8 cellular contexts compared by ENCODE assay signal in the genomic region with DNA sequence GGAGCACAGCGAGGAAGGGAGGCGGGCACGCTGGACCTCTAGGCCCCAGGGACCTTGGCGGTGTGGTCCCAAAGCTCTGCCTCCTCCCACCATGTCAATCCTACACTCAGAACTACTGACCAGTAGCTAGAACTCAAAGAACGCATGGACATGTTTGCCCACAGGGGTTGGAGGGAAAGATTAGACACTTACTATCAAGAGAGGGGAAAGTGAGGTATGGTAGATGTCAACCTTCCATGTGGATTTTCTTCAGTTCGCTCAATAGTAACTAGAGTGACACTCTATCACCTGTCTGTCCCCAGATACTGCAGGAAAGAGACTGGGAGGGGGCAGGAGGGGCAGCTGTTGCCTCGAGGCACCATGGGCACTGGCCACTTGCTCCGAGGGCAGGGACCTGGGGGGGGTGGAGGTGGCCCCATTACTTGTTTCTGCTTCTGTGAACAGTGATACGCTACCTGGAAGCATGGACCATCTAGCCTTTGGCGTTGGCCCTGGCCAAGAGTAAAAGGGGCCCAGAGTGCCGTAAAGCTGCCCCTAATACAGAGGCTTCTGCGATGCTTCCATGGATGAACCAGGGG. TPM values are rescaled to one million over a fixed set of nuclear protein-coding genes. Genes with fewer than 3 reads are reported as not detected.
DNase-seq lines count a peak whose midpoint lies in the region; ATAC-seq and TF ChIP-seq lines count a peak whose summit lies in the region.

No MANE protein-coding gene starts in this region.

- RAD21 ChIA-PET in HCT116 (lab: Charles Lee; ENCODE audit: low non-redundant PET in 1 of 2, low total read pairs in 2 of 2, uncharacterized antibody in 2 of 2, unreplicated experiment in 2 of 2), result no interaction called here

- ATAC-seq in HCT116, result no peak
- no peak for ATAC-seq in activated B cell treated with CpG ODN at 0.5 μM for 24 hours (ENCODE audit: low read depth)
- no peak for ATAC-seq in right cardiac atrium
- no peak for ATAC-seq in GM19455 (IDR thresholded peaks at IDR 0.05; ENCODE audit: unreplicated experiment)
- ATAC-seq in HG03457 (IDR thresholded peaks at IDR 0.05; ENCODE audit: unreplicated experiment), result no peak

- no peak overlapping the region for H2AFZ ChIP-seq in HCT116 (ENCODE audit: low read depth, low read length, poor library complexity, severe bottlenecking)
- no peak overlapping the region for H2AFZ ChIP-seq in smooth muscle cell (ENCODE audit: low read depth)

- H3K27me3 Mint-ChIP-seq in activated B cell treated with CpG ODN at 0.5 μM for 24 hours, result no peaks in the 10 kb centered on the region

- no TSS peak for BruUV-seq in HCT116 (replicated peaks; lab: Mats Ljungman, UMichigan)

- H3K4me3 Mint-ChIP-seq in activated B cell treated with CpG ODN at 0.5 μM for 24 hours, result peak overlapping the region; percentile 87

- H3K27me3 ChIP-seq in HCT116 (ENCODE audit: insufficient read depth, low read length) (no peaks in the 10 kb centered on the region), right cardiac atrium (ENCODE audit: control insufficient read depth, insufficient read depth) (no peaks in the 10 kb centered on the region), smooth muscle cell (ENCODE audit: low read depth) (no peaks in the 10 kb centered on the region)

- no peak for TF ChIP-seq RAD21 in HCT116 (IDR thresholded peaks at IDR 0.05; ENCODE audit: low read depth)

- peaks cover 81% of the 10 kb centered on the region for H3K4me1 Mint-ChIP-seq in activated B cell treated with CpG ODN at 0.5 μM for 24 hours

- H3K9ac ChIP-seq in HCT116 (ENCODE audit: low read length), result peak overlapping the region; percentile 96
- H3K9ac ChIP-seq in smooth muscle cell (ENCODE audit: low read depth), result peak overlapping the region; percentile 87

- H3K9me2 ChIP-seq in HCT116 (ENCODE audit: insufficient read depth), result no peaks in the 10 kb centered on the region

- peaks cover 99% of the 10 kb centered on the region for H3K79me2 ChIP-seq in HCT116 (ENCODE audit: insufficient read depth, low read length)
- peaks cover 94% of the 10 kb centered on the region for H3K79me2 ChIP-seq in smooth muscle cell (ENCODE audit: low read depth)

- DNase-seq in HCT116 (ENCODE audit: low read depth, low spot score) (no peak), activated B cell treated with CpG ODN at 0.5 μM for 24 hours (no peak), right cardiac atrium (peak in 1 of 3 donors; percentile 54), smooth muscle cell (lab: John Stamatoyannopoulos, UW; ENCODE audit: unreplicated experiment) (no peak), NCI-H1436 treated with DMSO at 0.1 percent for 48 hours (lab: John Stamatoyannopoulos, UW) (no peak), NCI-H187 (lab: John Stamatoyannopoulos, UW) (no peak)

- peaks cover 4% of the 10 kb centered on the region for H3K36me3 Mint-ChIP-seq in activated B cell treated with CpG ODN at 0.5 μM for 24 hours (ENCODE audit: low read depth)

- H3K4me1 ChIP-seq in HCT116 (ENCODE audit: control insufficient read depth in 1 of 2, insufficient read depth in 2 of 2, low read length in 2 of 2) (peaks cover 37 to 75% of the 10 kb centered on the region in 2 experiments), right cardiac atrium (ENCODE audit: control insufficient read depth, insufficient read depth, low read length) (peaks cover 7% of the 10 kb centered on the region), smooth muscle cell (ENCODE audit: low read depth) (peaks cover 35% of the 10 kb centered on the region)

- POLR2A ChIA-PET in HCT116 (lab: Charles Lee), result no interaction called here
- POLR2A ChIA-PET in activated B cell treated with CpG ODN at 0.5 μM for 24 hours (lab: Charles Lee), result interaction anchor here (0.9 to 5.0 kb wide), 3 partner anchors 9 to 51 kb away, joined by 3 to 68 read pairs (median 44); a partner anchor contains a TSS

- H3K36me3 ChIP-seq in HCT116 (ENCODE audit: control insufficient read depth in 1 of 2, insufficient read depth in 2 of 2, low read length in 2 of 2) (0 out of 4 replicates have a peak, but pooled peaks cover 0 to 3% of the 10 kb centered on the region in 2 experiments), smooth muscle cell (ENCODE audit: low read depth) (no peaks in the 10 kb centered on the region)

- peak overlapping the region; percentile 90 for H3K27ac Mint-ChIP-seq in activated B cell treated with CpG ODN at 0.5 μM for 24 hours

- H3K9me3 ChIP-seq in HCT116 (ENCODE audit: control insufficient read depth in 1 of 2, insufficient read depth in 1 of 2, low read depth in 1 of 2, low read length in 2 of 2) (no peaks in the 10 kb centered on the region), right cardiac atrium (ENCODE audit: control insufficient read depth, low read length) (no peaks in the 10 kb centered on the region), smooth muscle cell (replicated peaks; ENCODE audit: low read depth) (no peaks in the 10 kb centered on the region)

- CTCF ChIA-PET in HCT116 (lab: Charles Lee), result interaction anchor here (1.2 kb wide), 1 partner anchor 52 kb away, joined by 3 read pairs; no protein-coding TSS in a partner anchor
- CTCF ChIA-PET in activated B cell treated with CpG ODN at 0.5 μM for 24 hours (lab: Charles Lee), result interaction anchor here (1.0 kb wide), 1 partner anchor 10 kb away, joined by 3 read pairs; no protein-coding TSS in a partner anchor

- TF ChIP-seq CTCF in HCT116 (IDR thresholded peaks at IDR 0.05 in 2 of 3, conservative IDR thresholded peaks at IDR 0.05 in 1 of 3; ENCODE audit: borderline replicate concordance in 1 of 3, insufficient read depth in 1 of 3, low read depth in 2 of 3, low read length in 2 of 3), result no peak
- TF ChIP-seq CTCF in activated B cell treated with CpG ODN at 0.5 μM for 24 hours (IDR thresholded peaks at IDR 0.05), result no peak
- no peak for TF ChIP-seq CTCF in smooth muscle cell (IDR thresholded peaks at IDR 0.05; ENCODE audit: borderline replicate concordance, insufficient read depth, poor library complexity, severe bottlenecking)

- WGBS in right cardiac atrium, result 67% methylated on average over 12 of the region's 12 CpGs
- WGBS in smooth muscle cell (ENCODE audit: low lambda C conversion rate), result 67% methylated on average over 9 of the region's 12 CpGs

- no peak for TF ChIP-seq POLR2A in HCT116 (IDR thresholded peaks at IDR 0.05; ENCODE audit: borderline replicate concordance, extremely low read depth, insufficient read depth, insufficient read length)

- peaks cover 28% of the 10 kb centered on the region for H3F3A ChIP-seq in smooth muscle cell (ENCODE audit: low read depth)

- H3K4me3 ChIP-seq in HCT116 (replicated peaks in 1 of 2; ENCODE audit: low read depth in 1 of 2, low read length in 2 of 2) (peak overlapping the region; percentile 71 to 89), right cardiac atrium (ENCODE audit: low read length) (peak overlapping the region; percentile 97), smooth muscle cell (peak overlapping the region; percentile 88)

- no peaks in the 10 kb centered on the region for H3K9me3 Mint-ChIP-seq in activated B cell treated with CpG ODN at 0.5 μM for 24 hours

- H3K27ac ChIP-seq in HCT116 (ENCODE audit: low read depth, low read length) (peak overlapping the region; percentile 94), right cardiac atrium (ENCODE audit: low read length) (no peak overlapping the region), smooth muscle cell (ENCODE audit: low read depth) (peak overlapping the region; percentile 83)

- H4K20me1 ChIP-seq in HCT116 (ENCODE audit: insufficient read depth), result peaks cover 50% of the 10 kb centered on the region
- H4K20me1 ChIP-seq in smooth muscle cell (ENCODE audit: low read depth), result peaks cover 80% of the 10 kb centered on the region

- H3K4me2 ChIP-seq in HCT116 (ENCODE audit: low read length) (peak overlapping the region; percentile 75), smooth muscle cell (peak overlapping the region; percentile 89)

- intact Hi-C loops in HCT116 (cut with micrococcal nuclease) (no loop called here), activated B cell treated with CpG ODN at 0.5 μM for 24 hours (cut with micrococcal nuclease) (loop anchor here (2.0 to 10.0 kb wide), 4 partner anchors 50 to 624 kb away; a partner anchor contains a TSS), right cardiac atrium (cut with DNase I) (no loop called here)

RNA-seq across cellular contexts. Expression of a gene that starts 0.9 kb away (rescaled TPM):
- total RNA-seq in HCT116 (2021; ENCODE audit: unreplicated experiment) (41.4 TPM), activated B cell treated with CpG ODN at 0.5 μM for 24 hours (79.2 and 89.1 TPM in 2 replicates), right cardiac atrium (10 to 100 TPM; 38.1 to 42.5 (median 40.0) TPM), smooth muscle cell (24.6 and 25.8 TPM in 2 replicates)
- 18.9 and 21.9 TPM in 2 replicates for polyA plus RNA-seq in HCT116 (2012)
- polyA plus RNA-seq in right cardiac atrium (23.3 TPM), smooth muscle cell (14.4 and 16.0 TPM in 2 replicates)

RNA-seq across cellular contexts. Expression of a gene that starts 10.7 kb away (rescaled TPM):
- total RNA-seq in HCT116 (2021; ENCODE audit: unreplicated experiment), result 35.6 TPM
- 22.1 and 24.1 TPM in 2 replicates for polyA plus RNA-seq in HCT116 (2012)
- 40.9 and 43.1 TPM in 2 replicates for total RNA-seq in activated B cell treated with CpG ODN at 0.5 μM for 24 hours
- 10 to 100 TPM; 19.0 to 22.1 (median 20.0) TPM for total RNA-seq in right cardiac atrium
- 8.9 TPM for polyA plus RNA-seq in right cardiac atrium
- 23.5 and 34.8 TPM in 2 replicates for total RNA-seq in smooth muscle cell
- 13.9 and 20.8 TPM in 2 replicates for polyA plus RNA-seq in smooth muscle cell

RNA-seq across cellular contexts. Expression of a gene that starts 25.3 kb away (rescaled TPM):
- total RNA-seq in HCT116 (2021; ENCODE audit: unreplicated experiment), result 37.6 TPM
- 24.4 and 24.9 TPM in 2 replicates for polyA plus RNA-seq in HCT116 (2012)
- 45.0 and 47.6 TPM in 2 replicates for total RNA-seq in activated B cell treated with CpG ODN at 0.5 μM for 24 hours
- 1 to 10 TPM; 1.5 to 4.8 (median 2.2) TPM for total RNA-seq in right cardiac atrium
- 3.1 TPM for polyA plus RNA-seq in right cardiac atrium
- total RNA-seq in smooth muscle cell, result 32.4 and 32.5 TPM in 2 replicates
- polyA plus RNA-seq in smooth muscle cell, result 92.5 and 96.7 TPM in 2 replicates
